In genomic region chr1:226355016-226355415, GRCh38 we compare ENCODE assay signal across 17 cellular contexts.
"Had no signal": no experiment of that assay in that cellular context is flagged by ENCODE, and none has a peak within 500 bp of the region (broad histone marks: within the 10 kb centered on the region; RNA-seq: fewer than 3 reads in every experiment).

No MANE protein-coding gene starts in this region.

- H3K27me3 ChIP-seq: hepatocyte, spleen had no signal

- H3K27me3 Mint-ChIP-seq: activated naive CD4-positive, alpha-beta T cell treated with anti-CD3 and anti-CD28 coated beads, Interleukin-2, amount 50 U/mL, for 24 hours; effector memory CD8-positive, alpha-beta T cell had no signal

- H3K79me2 ChIP-seq: hepatocyte had no signal

- H3K9me3 ChIP-seq: lower lobe of right lung, spleen, tibial artery had no signal

- H3K27ac Mint-ChIP-seq: effector memory CD8-positive, alpha-beta T cell; natural killer cell treated with Interleukin-12 subunit alpha and Interleukin-12 subunit beta and Interleukin-15 and Interleukin-18, amount 100 ng/mL, for 72 hours had no signal

- H3K9me3 Mint-ChIP-seq: activated naive CD4-positive, alpha-beta T cell treated with anti-CD3 and anti-CD28 coated beads, Interleukin-2, amount 50 U/mL, for 24 hours; activated T-cell treated with anti-CD3 and anti-CD28 coated beads, Interleukin-2, amount 50 U/mL, for 72 hours; effector memory CD8-positive, alpha-beta T cell; natural killer cell treated with Interleukin-12 subunit alpha and Interleukin-12 subunit beta and Interleukin-15 and Interleukin-18, amount 100 ng/mL, for 72 hours had no signal

- H3K4me1 Mint-ChIP-seq: activated naive CD4-positive, alpha-beta T cell treated with anti-CD3 and anti-CD28 coated beads, Interleukin-2, amount 50 U/mL, for 24 hours had no signal

- H3K4me2 ChIP-seq: hepatocyte had no signal

- H3K4me3 ChIP-seq: hepatocyte, lower lobe of right lung, spleen, tibial artery had no signal

- H3K4me3 Mint-ChIP-seq: activated naive CD4-positive, alpha-beta T cell treated with anti-CD3 and anti-CD28 coated beads, Interleukin-2, amount 50 U/mL, for 24 hours; activated T-cell treated with anti-CD3 and anti-CD28 coated beads, Interleukin-2, amount 50 U/mL, for 72 hours; effector memory CD8-positive, alpha-beta T cell; natural killer cell treated with Interleukin-12 subunit alpha and Interleukin-12 subunit beta and Interleukin-15 and Interleukin-18, amount 100 ng/mL, for 72 hours had no signal

- H3K27ac ChIP-seq: hepatocyte, lower lobe of right lung, tibial artery, VCaP had no signal

- DNase-seq: activated CD4-positive, alpha-beta T cell treated with anti-CD3 and anti-CD28 coated beads, Interleukin-2, amount 50 U/mL, for 4 hours; activated gamma-delta T cell; activated T-cell treated with anti-CD3 and anti-CD28 coated beads, Interleukin-2, amount 50 U/mL, for 72 hours; dermis blood vessel endothelial cell; effector memory CD8-positive, alpha-beta T cell; left cardiac atrium; lower lobe of right lung; nucleus accumbens; spleen; stimulated activated CD4-positive, alpha-beta T cell treated with anti-CD3 and anti-CD28 coated beads, Interleukin-4, amount 100 ng/mL, for 4 hours; stimulated activated naive CD8-positive, alpha-beta T cell treated with anti-CD3 and anti-CD28 coated beads, Interleukin-15, Interleukin-2, amounts not matched to agents 100 U/mL and 50 U/mL, for 24 hours; substantia nigra; tibial artery had no signal

- ATAC-seq: activated T-cell treated with anti-CD3 and anti-CD28 coated beads, Interleukin-2, amount 50 U/mL, for 72 hours; effector memory CD8-positive, alpha-beta T cell; natural killer cell treated with Interleukin-12 subunit alpha and Interleukin-12 subunit beta and Interleukin-15 and Interleukin-18, amount 100 ng/mL, for 72 hours; stimulated activated naive CD8-positive, alpha-beta T cell treated with anti-CD3 and anti-CD28 coated beads, Interleukin-15, Interleukin-2, amounts not matched to agents 100 U/mL and 50 U/mL, for 24 hours had no signal

- H3K36me3 Mint-ChIP-seq: natural killer cell treated with Interleukin-12 subunit alpha and Interleukin-12 subunit beta and Interleukin-15 and Interleukin-18, amount 100 ng/mL, for 72 hours had no signal

- H3K4me1 ChIP-seq: lower lobe of right lung had no signal

- H2AFZ ChIP-seq: hepatocyte had no signal
